13 cellular contexts compared by ENCODE assay signal in the genomic region with DNA sequence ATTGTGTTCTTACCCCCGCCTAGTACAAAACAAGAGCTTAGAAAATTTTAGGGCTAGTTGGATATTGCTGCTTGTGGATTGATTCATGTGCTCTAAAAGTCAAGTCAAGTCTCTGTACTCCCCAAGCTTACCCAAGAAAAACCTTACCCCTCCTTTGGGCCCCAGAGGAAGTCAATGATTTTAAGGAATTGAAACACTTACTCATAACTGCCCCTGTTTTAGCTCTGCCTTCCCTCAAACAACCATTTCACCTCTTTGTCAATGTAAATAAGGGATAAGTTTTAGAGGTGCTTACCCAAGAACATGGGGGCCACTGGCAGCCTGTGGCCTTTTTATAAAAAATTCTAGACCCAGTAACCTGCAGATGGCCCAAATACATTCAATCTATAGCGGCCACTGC.
A peak's percentile ranks its signal among the peaks of the same experiment; 100 is the strongest.
DNase-seq lines count a peak whose midpoint lies in the region; ATAC-seq and TF ChIP-seq lines count a peak whose summit lies in the region.
"Had no signal": no experiment of that assay in that cellular context is flagged by ENCODE, and none has a peak within 500 bp of the region (broad histone marks: within the 10 kb centered on the region; RNA-seq: fewer than 3 reads in every experiment).

No MANE protein-coding gene starts in this region.

- intact Hi-C loops in uterus (cut with DNase I; ENCODE audit: low total_unique reads), result no loop called here
- intact Hi-C loops in Right ventricle myocardium inferior (cut with DNase I), result no loop called here

- no peaks in the 10 kb centered on the region for H3K27me3 ChIP-seq in uterus

- peak; percentile 97 for ATAC-seq in GM19328 (IDR thresholded peaks at IDR 0.05; ENCODE audit: unreplicated experiment)
- peak; percentile 95 for ATAC-seq in HG02759 (IDR thresholded peaks at IDR 0.05; ENCODE audit: unreplicated experiment)
- ATAC-seq in HG03469 (IDR thresholded peaks at IDR 0.05; ENCODE audit: unreplicated experiment), result peak; percentile 95
- ATAC-seq in Right ventricle myocardium inferior, result no peak

- H3K4me3 ChIP-seq in uterus, result no peak overlapping the region
- H3K4me3 ChIP-seq: prostate gland had no signal

- TF ChIP-seq POLR2A in uterus (IDR thresholded peaks at IDR 0.05), result no peak

- no peaks in the 10 kb centered on the region for H3K9me3 ChIP-seq in uterus
- H3K9me3 ChIP-seq: prostate gland had no signal

- H3K36me3 ChIP-seq in uterus, result no peaks in the 10 kb centered on the region
- H3K36me3 ChIP-seq: prostate gland had no signal

- H3K4me1 ChIP-seq in uterus, result no peaks in the 10 kb centered on the region
- H3K4me1 ChIP-seq: prostate gland had no signal

- no peak for DNase-seq in AML-193 (lab: John Stamatoyannopoulos, UW)
- no peak for DNase-seq in uterus
- DNase-seq in Kasumi-1 (lab: John Stamatoyannopoulos, UW), result no peak
- no peak for DNase-seq in Right ventricle myocardium inferior (ENCODE audit: missing footprints)
- DNase-seq: activated CD4-positive, alpha-beta T cell treated with anti-CD3 and anti-CD28 coated beads for 48 hours; cortex of kidney; DMS 273 treated with DMSO at 0.1 percent for 48 hours; NCI-H2171; SHP77 treated with DMSO at 0.1 percent for 48 hours had no signal

- no peak overlapping the region for H3K27ac ChIP-seq in uterus
- H3K27ac ChIP-seq: prostate gland had no signal

- TF ChIP-seq CTCF in uterus (IDR thresholded peaks at IDR 0.05), result no peak
